ENCODE assay signal across 1 cellular context in the genomic region with DNA sequence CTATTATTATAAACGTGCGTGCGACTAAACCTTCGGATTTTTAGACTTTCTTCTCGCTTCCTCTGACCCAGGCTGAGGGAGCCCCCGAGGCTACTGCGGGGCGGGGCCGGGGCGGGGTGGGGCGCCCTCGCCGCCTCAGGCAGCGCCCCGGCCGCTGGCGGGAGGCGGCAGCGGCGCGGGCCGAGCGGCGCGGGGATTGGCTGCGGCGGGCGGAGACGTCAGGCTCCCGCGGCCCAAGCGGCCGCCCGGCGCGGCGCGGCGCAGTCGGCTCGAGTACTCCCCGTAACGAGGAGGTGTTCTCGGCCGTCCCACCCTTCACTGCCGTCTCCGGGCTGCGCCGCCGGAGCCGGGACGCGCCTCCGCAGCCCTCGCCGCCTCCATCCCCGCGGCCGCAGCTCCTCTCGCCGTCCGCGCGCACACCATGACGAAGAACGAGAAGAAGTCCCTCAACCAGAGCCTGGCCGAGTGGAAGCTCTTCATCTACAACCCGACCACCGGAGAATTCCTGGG.
TF ChIP-seq lines count a peak whose summit lies in the region.

Gene ATP1B3 (plus strand): TSS at position 263 of the 510 bp plus-strand sequence. CDS start 159 bp downstream, at position 422.

TF ChIP-seq in HepG2, 621 proteins besides CTCF, POLR2A, EP300 and RAD21 (continued from another document and continues in another):
- no peak for TF ChIP-seq ZNF580 (CRISPR knock-in tag; IDR thresholded peaks at IDR 0.05; ENCODE audit: borderline replicate concordance, low read depth)
- no peak for TF ChIP-seq ZNF256 (CRISPR knock-in tag; conservative IDR thresholded peaks at IDR 0.05)
- no peak for TF ChIP-seq ZNF577 (CRISPR knock-in tag; IDR thresholded peaks at IDR 0.05; ENCODE audit: borderline replicate concordance, low read depth)
- TF ChIP-seq, protein P1, sequence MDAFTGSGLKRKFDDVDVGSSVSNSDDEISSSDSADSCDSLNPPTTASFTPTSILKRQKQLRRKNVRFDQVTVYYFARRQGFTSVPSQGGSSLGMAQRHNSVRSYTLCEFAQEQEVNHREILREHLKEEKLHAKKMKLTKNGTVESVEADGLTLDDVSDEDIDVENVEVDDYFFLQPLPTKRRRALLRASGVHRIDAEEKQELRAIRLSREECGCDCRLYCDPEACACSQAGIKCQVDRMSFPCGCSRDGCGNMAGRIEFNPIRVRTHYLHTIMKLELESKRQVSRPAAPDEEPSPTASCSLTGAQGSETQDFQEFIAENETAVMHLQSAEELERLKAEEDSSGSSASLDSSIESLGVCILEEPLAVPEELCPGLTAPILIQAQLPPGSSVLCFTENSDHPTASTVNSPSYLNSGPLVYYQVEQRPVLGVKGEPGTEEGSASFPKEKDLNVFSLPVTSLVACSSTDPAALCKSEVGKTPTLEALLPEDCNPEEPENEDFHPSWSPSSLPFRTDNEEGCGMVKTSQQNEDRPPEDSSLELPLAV (CRISPR knock-in tag; conservative IDR thresholded peaks at IDR 0.05; ENCODE audit: low read depth) = no peak
- no peak for TF ChIP-seq ISX (CRISPR knock-in tag; conservative IDR thresholded peaks at IDR 0.05)
- TF ChIP-seq ZC3H4 (CRISPR knock-in tag; IDR thresholded peaks at IDR 0.05; ENCODE audit: borderline replicate concordance) = no peak
- no peak for TF ChIP-seq CAMTA2 (CRISPR knock-in tag; IDR thresholded peaks at IDR 0.05; ENCODE audit: borderline replicate concordance)
- TF ChIP-seq, protein P2, sequence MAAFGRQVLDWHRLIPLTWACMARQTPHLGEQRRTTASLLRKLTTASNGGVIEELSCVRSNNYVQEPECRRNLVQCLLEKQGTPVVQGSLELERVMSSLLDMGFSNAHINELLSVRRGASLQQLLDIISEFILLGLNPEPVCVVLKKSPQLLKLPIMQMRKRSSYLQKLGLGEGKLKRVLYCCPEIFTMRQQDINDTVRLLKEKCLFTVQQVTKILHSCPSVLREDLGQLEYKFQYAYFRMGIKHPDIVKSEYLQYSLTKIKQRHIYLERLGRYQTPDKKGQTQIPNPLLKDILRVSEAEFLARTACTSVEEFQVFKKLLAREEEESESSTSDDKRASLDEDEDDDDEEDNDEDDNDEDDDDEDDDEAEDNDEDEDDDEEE (CRISPR knock-in tag; IDR thresholded peaks at IDR 0.05) = peak; percentile 91; the same call in 1 of the 2 replicates
- no peak for TF ChIP-seq ZNF782 (CRISPR knock-in tag; IDR thresholded peaks at IDR 0.05; ENCODE audit: borderline replicate concordance)
- no peak for TF ChIP-seq HMG20B (CRISPR knock-in tag; conservative IDR thresholded peaks at IDR 0.05)
- TF ChIP-seq ZNF160 (CRISPR knock-in tag; IDR thresholded peaks at IDR 0.05) = no peak
- TF ChIP-seq ZFP91 (CRISPR knock-in tag; IDR thresholded peaks at IDR 0.05; ENCODE audit: borderline replicate concordance) = no peak; the same call in none of the 2 replicates
- TF ChIP-seq, protein P3, sequence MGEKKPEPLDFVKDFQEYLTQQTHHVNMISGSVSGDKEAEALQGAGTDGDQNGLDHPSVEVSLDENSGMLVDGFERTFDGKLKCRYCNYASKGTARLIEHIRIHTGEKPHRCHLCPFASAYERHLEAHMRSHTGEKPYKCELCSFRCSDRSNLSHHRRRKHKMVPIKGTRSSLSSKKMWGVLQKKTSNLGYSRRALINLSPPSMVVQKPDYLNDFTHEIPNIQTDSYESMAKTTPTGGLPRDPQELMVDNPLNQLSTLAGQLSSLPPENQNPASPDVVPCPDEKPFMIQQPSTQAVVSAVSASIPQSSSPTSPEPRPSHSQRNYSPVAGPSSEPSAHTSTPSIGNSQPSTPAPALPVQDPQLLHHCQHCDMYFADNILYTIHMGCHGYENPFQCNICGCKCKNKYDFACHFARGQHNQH (CRISPR knock-in tag; IDR thresholded peaks at IDR 0.05) = no peak
- TF ChIP-seq ZNF343 (CRISPR knock-in tag; IDR thresholded peaks at IDR 0.05) = no peak
- TF ChIP-seq TAF15 (IDR thresholded peaks at IDR 0.05; ENCODE audit: low read depth, low read length, poor library complexity, severe bottlenecking) = no peak
- TF ChIP-seq ZKSCAN8 (CRISPR knock-in tag; IDR thresholded peaks at IDR 0.05; ENCODE audit: borderline replicate concordance) = no peak
- no peak for TF ChIP-seq KLF9 (CRISPR knock-in tag; IDR thresholded peaks at IDR 0.05; ENCODE audit: low read depth)
- TF ChIP-seq, protein P4, sequence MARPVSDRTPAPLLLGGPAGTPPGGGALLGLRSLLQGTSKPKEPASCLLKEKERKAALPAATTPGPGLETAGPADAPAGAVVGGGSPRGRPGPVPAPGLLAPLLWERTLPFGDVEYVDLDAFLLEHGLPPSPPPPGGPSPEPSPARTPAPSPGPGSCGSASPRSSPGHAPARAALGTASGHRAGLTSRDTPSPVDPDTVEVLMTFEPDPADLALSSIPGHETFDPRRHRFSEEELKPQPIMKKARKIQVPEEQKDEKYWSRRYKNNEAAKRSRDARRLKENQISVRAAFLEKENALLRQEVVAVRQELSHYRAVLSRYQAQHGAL (CRISPR knock-in tag; IDR thresholded peaks at IDR 0.05; ENCODE audit: not compliant biosample characterization) = no peak
- no peak for TF ChIP-seq SP140L (CRISPR knock-in tag; IDR thresholded peaks at IDR 0.05; ENCODE audit: borderline replicate concordance)
- no peak for TF ChIP-seq ZNF33B (CRISPR knock-in tag; IDR thresholded peaks at IDR 0.05)
- peak; percentile 42; the same call in 1 of the 2 replicates for TF ChIP-seq ZNF451 (CRISPR knock-in tag; IDR thresholded peaks at IDR 0.05)
- no peak for TF ChIP-seq REPIN1 (CRISPR knock-in tag; IDR thresholded peaks at IDR 0.05; ENCODE audit: borderline replicate concordance, low read depth)
- no peak for TF ChIP-seq ZSCAN29 (CRISPR knock-in tag; conservative IDR thresholded peaks at IDR 0.05)
- no peak for TF ChIP-seq ZNF770 (CRISPR knock-in tag; IDR thresholded peaks at IDR 0.05)
- no peak for TF ChIP-seq ZNF766 (CRISPR knock-in tag; IDR thresholded peaks at IDR 0.05; ENCODE audit: borderline replicate concordance)
- TF ChIP-seq KAT8 (CRISPR knock-in tag; IDR thresholded peaks at IDR 0.05) = no peak
- no peak for TF ChIP-seq NONO (IDR thresholded peaks at IDR 0.05)
- TF ChIP-seq NONO (CRISPR knock-in tag; conservative IDR thresholded peaks at IDR 0.05) = 0 out of 2 replicates have a peak, but pooled peaks have one; percentile 3
- TF ChIP-seq ZNF460 (CRISPR knock-in tag; IDR thresholded peaks at IDR 0.05; ENCODE audit: borderline replicate concordance) = no peak
- TF ChIP-seq, protein P5, sequence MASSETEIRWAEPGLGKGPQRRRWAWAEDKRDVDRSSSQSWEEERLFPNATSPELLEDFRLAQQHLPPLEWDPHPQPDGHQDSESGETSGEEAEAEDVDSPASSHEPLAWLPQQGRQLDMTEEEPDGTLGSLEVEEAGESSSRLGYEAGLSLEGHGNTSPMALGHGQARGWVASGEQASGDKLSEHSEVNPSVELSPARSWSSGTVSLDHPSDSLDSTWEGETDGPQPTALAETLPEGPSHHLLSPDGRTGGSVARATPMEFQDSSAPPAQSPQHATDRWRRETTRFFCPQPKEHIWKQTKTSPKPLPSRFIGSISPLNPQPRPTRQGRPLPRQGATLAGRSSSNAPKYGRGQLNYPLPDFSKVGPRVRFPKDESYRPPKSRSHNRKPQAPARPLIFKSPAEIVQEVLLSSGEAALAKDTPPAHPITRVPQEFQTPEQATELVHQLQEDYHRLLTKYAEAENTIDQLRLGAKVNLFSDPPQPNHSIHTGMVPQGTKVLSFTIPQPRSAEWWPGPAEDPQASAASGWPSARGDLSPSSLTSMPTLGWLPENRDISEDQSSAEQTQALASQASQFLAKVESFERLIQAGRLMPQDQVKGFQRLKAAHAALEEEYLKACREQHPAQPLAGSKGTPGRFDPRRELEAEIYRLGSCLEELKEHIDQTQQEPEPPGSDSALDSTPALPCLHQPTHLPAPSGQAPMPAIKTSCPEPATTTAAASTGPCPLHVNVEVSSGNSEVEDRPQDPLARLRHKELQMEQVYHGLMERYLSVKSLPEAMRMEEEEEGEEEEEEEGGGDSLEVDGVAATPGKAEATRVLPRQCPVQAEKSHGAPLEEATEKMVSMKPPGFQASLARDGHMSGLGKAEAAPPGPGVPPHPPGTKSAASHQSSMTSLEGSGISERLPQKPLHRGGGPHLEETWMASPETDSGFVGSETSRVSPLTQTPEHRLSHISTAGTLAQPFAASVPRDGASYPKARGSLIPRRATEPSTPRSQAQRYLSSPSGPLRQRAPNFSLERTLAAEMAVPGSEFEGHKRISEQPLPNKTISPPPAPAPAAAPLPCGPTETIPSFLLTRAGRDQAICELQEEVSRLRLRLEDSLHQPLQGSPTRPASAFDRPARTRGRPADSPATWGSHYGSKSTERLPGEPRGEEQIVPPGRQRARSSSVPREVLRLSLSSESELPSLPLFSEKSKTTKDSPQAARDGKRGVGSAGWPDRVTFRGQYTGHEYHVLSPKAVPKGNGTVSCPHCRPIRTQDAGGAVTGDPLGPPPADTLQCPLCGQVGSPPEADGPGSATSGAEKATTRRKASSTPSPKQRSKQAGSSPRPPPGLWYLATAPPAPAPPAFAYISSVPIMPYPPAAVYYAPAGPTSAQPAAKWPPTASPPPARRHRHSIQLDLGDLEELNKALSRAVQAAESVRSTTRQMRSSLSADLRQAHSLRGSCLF (CRISPR knock-in tag; IDR thresholded peaks at IDR 0.05; ENCODE audit: borderline replicate concordance) = no peak
- TF ChIP-seq TCF12 (IDR thresholded peaks at IDR 0.05) = no peak
- no peak for TF ChIP-seq TCF12 (CRISPR knock-in tag; IDR thresholded peaks at IDR 0.05)
- TF ChIP-seq, protein P6, sequence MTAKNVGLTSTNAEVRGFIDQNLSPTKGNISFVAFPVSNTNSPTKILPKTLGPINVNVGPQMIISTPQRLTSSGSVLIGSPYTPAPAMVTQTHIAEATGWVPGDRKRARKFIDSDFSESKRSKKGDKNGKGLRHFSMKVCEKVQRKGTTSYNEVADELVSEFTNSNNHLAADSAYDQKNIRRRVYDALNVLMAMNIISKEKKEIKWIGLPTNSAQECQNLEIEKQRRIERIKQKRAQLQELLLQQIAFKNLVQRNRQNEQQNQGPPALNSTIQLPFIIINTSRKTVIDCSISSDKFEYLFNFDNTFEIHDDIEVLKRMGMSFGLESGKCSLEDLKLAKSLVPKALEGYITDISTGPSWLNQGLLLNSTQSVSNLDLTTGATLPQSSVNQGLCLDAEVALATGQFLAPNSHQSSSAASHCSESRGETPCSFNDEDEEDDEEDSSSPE (CRISPR knock-in tag; IDR thresholded peaks at IDR 0.05) = no peak
- TF ChIP-seq HIC2 (CRISPR knock-in tag; IDR thresholded peaks at IDR 0.05; ENCODE audit: low read depth) = no peak
- TF ChIP-seq MAX (IDR thresholded peaks at IDR 0.05) = no peak; the same call in none of the 2 replicates
- TF ChIP-seq BCL6 (CRISPR knock-in tag; IDR thresholded peaks at IDR 0.05) = no peak
- TF ChIP-seq ISL2 (CRISPR knock-in tag; IDR thresholded peaks at IDR 0.05) = peak; percentile 39; the same call in 1 of the 2 replicates
- no peak for TF ChIP-seq ZNF317 (CRISPR knock-in tag; IDR thresholded peaks at IDR 0.05)
- no peak for TF ChIP-seq ZNF839 (CRISPR knock-in tag; IDR thresholded peaks at IDR 0.05; ENCODE audit: borderline replicate concordance)
- no peak for TF ChIP-seq STAG1 (CRISPR knock-in tag; IDR thresholded peaks at IDR 0.05)
- no peak for TF ChIP-seq ZNF331 (CRISPR knock-in tag; IDR thresholded peaks at IDR 0.05)
- TF ChIP-seq HNRNPL (IDR thresholded peaks at IDR 0.05; ENCODE audit: low read depth, low read length) = no peak
